8 cellular contexts compared by ENCODE assay signal in genomic region chr17:82212331-82213250, GRCh38. TPM values are rescaled to one million over a fixed set of nuclear protein-coding genes. Genes with fewer than 3 reads are reported as not detected.
DNase-seq lines count a peak whose midpoint lies in the region; ATAC-seq lines count a peak whose summit lies in the region.

CCDC57 (minus strand) TSS chr17:82212842; CDS start chr17:82201944, 10,898 bp downstream.

- intact Hi-C loops in left cardiac atrium (cut with DNase I): no loop called here

- H3K79me2 ChIP-seq in trophoblast cell (ENCODE audit: control insufficient read depth, insufficient read depth, low read length, poor library complexity): peaks cover 5% of the 10 kb centered on the region

- peaks cover 16% of the 10 kb centered on the region for H3K27me3 ChIP-seq in HUES48 (ENCODE audit: control insufficient read depth, insufficient read depth, low read length)
- no peaks in the 10 kb centered on the region for H3K27me3 ChIP-seq in trophoblast cell (ENCODE audit: insufficient read depth, low read length)

- peak within 1 kb of the TSS; percentile 86 for H4K8ac ChIP-seq in trophoblast cell (ENCODE audit: low read depth, low read length)

- H3K9ac ChIP-seq in HUES48 (ENCODE audit: low read depth, low read length) (peak within 1 kb of the TSS; percentile 42), trophoblast cell (ENCODE audit: low read length) (peak within 1 kb of the TSS; percentile 87)

- H2AK5ac ChIP-seq in trophoblast cell (ENCODE audit: low read length): no peak within 1 kb of the TSS

- H2BK12ac ChIP-seq in trophoblast cell (ENCODE audit: low read length): no peak within 1 kb of the TSS

- DNase-seq in D341Med (ENCODE audit: low spot score): peak; percentile 99
- DNase-seq in SK-N-DZ (ENCODE audit: low spot score): peak; percentile 85
- peak; percentile 86 for DNase-seq in left cardiac atrium
- DNase-seq in trophoblast cell: peak; percentile 69 to 84

- whole genome bisulfite sequencing in adipose tissue, 3 donors: 0 to 1% (median 1%) methylated on average over 77 to 116 of the region's 116 CpGs
- no CpG with 5 or more reads among the region's 116 CpGs for whole genome bisulfite sequencing in trophoblast cell (ENCODE audit: extremely low coverage, insufficient coverage, insufficient read length)

- H2BK5ac ChIP-seq in trophoblast cell (ENCODE audit: low read depth, low read length, poor library complexity): peak within 1 kb of the TSS; percentile 58

- peak within 1 kb of the TSS; percentile 76 for H3K14ac ChIP-seq in trophoblast cell (ENCODE audit: low read length)

- H2AFZ ChIP-seq in trophoblast cell (ENCODE audit: insufficient read depth, low read length, poor library complexity): peak within 1 kb of the TSS; percentile 90

- H3K36me3 ChIP-seq in HUES48 (ENCODE audit: control insufficient read depth, insufficient read depth, low read length): no peaks in the 10 kb centered on the region
- H3K36me3 ChIP-seq in trophoblast cell (ENCODE audit: control insufficient read depth in 1 of 2, insufficient read depth in 2 of 2, low read length in 2 of 2): peaks cover 0 to 2% of the 10 kb centered on the region in 2 experiments

- H3K23ac ChIP-seq in trophoblast cell (ENCODE audit: low read length): no peak within 1 kb of the TSS

- peak within 1 kb of the TSS; percentile 65 for H2BK120ac ChIP-seq in trophoblast cell (ENCODE audit: insufficient read depth, low read length, poor library complexity)

- peak within 1 kb of the TSS; percentile 85 for H3K18ac ChIP-seq in trophoblast cell (ENCODE audit: low read length)

- H4K91ac ChIP-seq in trophoblast cell (ENCODE audit: low read depth, low read length): peak within 1 kb of the TSS; percentile 84

- peak within 1 kb of the TSS; percentile 35 for H3K27ac ChIP-seq in HUES48 (ENCODE audit: low read depth, low read length)
- H3K27ac ChIP-seq in adipose tissue (ENCODE audit: low read depth, low read length): peak within 1 kb of the TSS; percentile 48
- peak within 1 kb of the TSS; percentile 70 for H3K27ac ChIP-seq in trophoblast cell (ENCODE audit: low read depth, low read length)

- peak within 1 kb of the TSS; percentile 76 for H4K12ac ChIP-seq in trophoblast cell (ENCODE audit: low read depth, low read length)

- ATAC-seq in GM21360 (IDR thresholded peaks at IDR 0.05; ENCODE audit: unreplicated experiment): peak; percentile 66
- ATAC-seq in left cardiac atrium: peak; percentile 85 to 92
- ATAC-seq in HG03457 (IDR thresholded peaks at IDR 0.05; ENCODE audit: unreplicated experiment): no peak

- H3K4me1 ChIP-seq in HUES48 (ENCODE audit: control insufficient read depth, insufficient read depth, low read length) (no peaks in the 10 kb centered on the region), trophoblast cell (ENCODE audit: control insufficient read depth in 1 of 2, insufficient read depth in 2 of 2, low read length in 2 of 2) (peaks cover 20 to 24% of the 10 kb centered on the region in 2 experiments)

- peaks cover 26% of the 10 kb centered on the region for H3K79me1 ChIP-seq in trophoblast cell (ENCODE audit: low read length)

- peak within 1 kb of the TSS; percentile 13 for H3K4ac ChIP-seq in trophoblast cell (ENCODE audit: low read depth, low read length)

- H3K9me3 ChIP-seq in HUES48 (ENCODE audit: control insufficient read depth, insufficient read depth, low read length) (no peaks in the 10 kb centered on the region), trophoblast cell (ENCODE audit: insufficient read depth, low read depth, low read length) (no peaks in the 10 kb centered on the region)

- H3K4me3 ChIP-seq in HUES48 (ENCODE audit: low read depth, low read length) (peak within 1 kb of the TSS; percentile 78), trophoblast cell (ENCODE audit: low read depth, low read length) (peak within 1 kb of the TSS; percentile 88)

- H3K4me2 ChIP-seq in trophoblast cell (ENCODE audit: low read length): peak within 1 kb of the TSS; percentile 93

RNA-seq across cellular contexts. Expression of gene CCDC57, which starts in this region (rescaled TPM):
- polyA plus RNA-seq in SK-N-DZ (2014; cell fraction: cytosol; rRNA removed): 13.0 and 24.1 TPM in 2 replicates
- polyA plus RNA-seq in SK-N-DZ (2014; cell fraction: nucleus; rRNA removed): 39.5 and 75.5 TPM in 2 replicates
- 10 to 100 TPM; 22.7 to 23.7 (median 22.9) TPM for polyA plus RNA-seq in adipose tissue
- total RNA-seq in left cardiac atrium: 10 to 100 TPM; 11.9 to 17.2 TPM
- polyA plus RNA-seq in trophoblast cell (2013): 16.0 and 17.2 TPM in 2 replicates
